In genomic region chr2:60586081-60586480, GRCh38 we compare ENCODE assay signal across 27 cellular contexts.
"Had no signal": no experiment of that assay in that cellular context is flagged by ENCODE, and none has a peak within 500 bp of the region (broad histone marks: within the 10 kb centered on the region; RNA-seq: fewer than 3 reads in every experiment).

No MANE protein-coding gene starts in this region.

- H3K4me3 Mint-ChIP-seq: activated B cell treated with CpG ODN at 0.5 μM for 24 hours; activated CD4-positive, alpha-beta T cell treated with anti-CD3 and anti-CD28 coated beads for 36 hours; activated naive CD8-positive, alpha-beta T cell; activated T-cell treated with anti-CD3 and anti-CD28 coated beads, Interleukin-2, amount 50 U/mL, for 24 hours; activated T-helper 17 cell treated with anti-CD3 and anti-CD28 coated beads, Interleukin-2, amount 50 U/mL, for 72 hours; endodermal cell; nephron; stimulated activated naive CD8-positive, alpha-beta T cell treated with anti-CD3 and anti-CD28 coated beads, Interleukin-15, Interleukin-2, amounts not matched to agents 100 ng/mL and 50 ng/mL, for 24 hours; T-helper 1 cell treated with Interleukin-12 subunit alpha and Interleukin-12 subunit beta and Interleukin-4 antibody, amounts not matched to agents 30 μg/mL and 1 μg/mL, for 36 hours had no signal

- H3K4me1 Mint-ChIP-seq: activated CD4-positive, alpha-beta T cell treated with anti-CD3 and anti-CD28 coated beads for 36 hours; activated T-helper 17 cell treated with anti-CD3 and anti-CD28 coated beads, Interleukin-2, amount 50 U/mL, for 72 hours; endodermal cell; nephron had no signal

- H3K4me3 ChIP-seq: adrenal gland, gastroesophageal sphincter, pancreas, psoas muscle, thyroid gland, upper lobe of right lung had no signal

- H3K4me1 ChIP-seq: pancreas, psoas muscle, thyroid gland, upper lobe of right lung had no signal

- DNase-seq: activated B cell treated with CpG ODN at 0.5 μM for 24 hours; activated CD4-positive, alpha-beta T cell treated with anti-CD3 and anti-CD28 coated beads for 36 hours; activated CD4-positive, alpha-beta T cell treated with anti-CD3 and anti-CD28 coated beads, Interleukin-2, amount 50 U/mL, for 4 hours; activated CD8-positive, alpha-beta memory T cell treated with anti-CD3 and anti-CD28 coated beads for 24 hours; activated CD8-positive, alpha-beta memory T cell treated with anti-CD3 and anti-CD28 coated beads, Interleukin-2, amount 50 U/mL, for 4 hours; activated T-cell treated with anti-CD3 and anti-CD28 coated beads, Interleukin-2, amount 50 U/mL, for 24 hours; adrenal gland; cortex of kidney; endodermal cell; head of caudate nucleus; hypothalamus; mesenchymal stem cell; pancreas; psoas muscle; right cardiac atrium; stimulated activated CD4-positive, alpha-beta T cell treated with anti-CD3 and anti-CD28 coated beads, Interleukin-12 subunit alpha, Interleukin-12 subunit beta, amount 100 ng/mL, for 4 hours; stimulated activated CD4-positive, alpha-beta T cell treated with anti-CD3 and anti-CD28 coated beads, Interleukin-4, amount 100 ng/mL, for 4 hours; substantia nigra; thyroid gland; upper lobe of right lung had no signal

- H3K27ac Mint-ChIP-seq: activated B cell treated with CpG ODN at 0.5 μM for 24 hours; activated CD4-positive, alpha-beta T cell treated with anti-CD3 and anti-CD28 coated beads for 36 hours; activated naive CD8-positive, alpha-beta T cell; activated T-cell treated with anti-CD3 and anti-CD28 coated beads, Interleukin-2, amount 50 U/mL, for 24 hours; activated T-helper 17 cell treated with anti-CD3 and anti-CD28 coated beads, Interleukin-2, amount 50 U/mL, for 72 hours; endodermal cell; nephron; stimulated activated naive CD8-positive, alpha-beta T cell treated with anti-CD3 and anti-CD28 coated beads, Interleukin-15, Interleukin-2, amounts not matched to agents 100 ng/mL and 50 ng/mL, for 24 hours; T-helper 1 cell treated with Interleukin-12 subunit alpha and Interleukin-12 subunit beta and Interleukin-4 antibody, amounts not matched to agents 30 μg/mL and 1 μg/mL, for 36 hours had no signal

- H3K9me3 ChIP-seq: adrenal gland, gastroesophageal sphincter, neutrophil, pancreas, psoas muscle, thyroid gland, upper lobe of right lung had no signal

- H3K36me3 Mint-ChIP-seq: activated naive CD8-positive, alpha-beta T cell had no signal

- H3K27me3 ChIP-seq: pancreas, thyroid gland had no signal

- H3K9me3 Mint-ChIP-seq: activated B cell treated with CpG ODN at 0.5 μM for 24 hours; activated T-cell treated with anti-CD3 and anti-CD28 coated beads, Interleukin-2, amount 50 U/mL, for 24 hours; activated T-helper 17 cell treated with anti-CD3 and anti-CD28 coated beads, Interleukin-2, amount 50 U/mL, for 72 hours; endodermal cell; stimulated activated naive CD8-positive, alpha-beta T cell treated with anti-CD3 and anti-CD28 coated beads, Interleukin-15, Interleukin-2, amounts not matched to agents 100 ng/mL and 50 ng/mL, for 24 hours; T-helper 1 cell treated with Interleukin-12 subunit alpha and Interleukin-12 subunit beta and Interleukin-4 antibody, amounts not matched to agents 30 μg/mL and 1 μg/mL, for 36 hours had no signal

- H3K36me3 ChIP-seq: adrenal gland, gastroesophageal sphincter, neutrophil, pancreas, thyroid gland, upper lobe of right lung had no signal

- H3K27ac ChIP-seq: adrenal gland, gastroesophageal sphincter, neutrophil, pancreas, psoas muscle, thyroid gland, upper lobe of right lung had no signal
